ENCODE assay signal across 20 cellular contexts in genomic region chr4:40704073-40704472, GRCh38. TPM values are rescaled to one million over a fixed set of nuclear protein-coding genes. Genes with fewer than 3 reads are reported as not detected.
"Had no signal": no experiment of that assay in that cellular context is flagged by ENCODE, and none has a peak within 500 bp of the region (broad histone marks: within the 10 kb centered on the region; RNA-seq: fewer than 3 reads in every experiment).

No MANE protein-coding gene starts in this region.

- ATAC-seq: activated CD8-positive, alpha-beta memory T cell treated with anti-CD3 and anti-CD28 coated beads, Interleukin-2, amount 10 ng/mL, durations not matched to agents 7 days and 5 days; SK-N-SH treated with all-trans-retinoic acid at 6 μM for 48 hours had no signal

- H3K27ac ChIP-seq: brain microvascular endothelial cell, cardiac muscle cell, SJSA1 had no signal

- H3K4me1 ChIP-seq: SJSA1 had no signal

- H3K4me3 ChIP-seq: cardiac muscle cell, SJSA1 had no signal

- H3K36me3 ChIP-seq: brain microvascular endothelial cell, cardiac muscle cell, SJSA1 had no signal

- H3K27me3 ChIP-seq: brain microvascular endothelial cell, cardiac muscle cell, SJSA1 had no signal

- DNase-seq: activated CD4-positive, alpha-beta T cell treated with anti-CD3 and anti-CD28 coated beads, Interleukin-2, amount 50 U/mL, for 1 hour; activated CD4-positive, CD25-positive, alpha-beta regulatory T cell; activated CD8-positive, alpha-beta memory T cell treated with anti-CD3 and anti-CD28 coated beads, Interleukin-2, amount 10 ng/mL, durations not matched to agents 7 days and 5 days; activated gamma-delta T cell; activated naive CD4-positive, alpha-beta T cell treated with anti-CD3 and anti-CD28 coated beads for 36 hours; activated T-cell treated with anti-CD3 and anti-CD28 coated beads, Interleukin-2, amount 50 U/mL, for 24 hours; brain microvascular endothelial cell; Karpas-422; MM.1S; NCI-H1048; NCI-H1417; NCI-H2029; NCI-H510A treated with DMSO at 0.1 percent for 48 hours; NCI-H69; NK-92 treated with Interleukin-12 subunit alpha and Interleukin-12 subunit beta, amount 100 ng/mL, for 24 hours; SHP77 had no signal

- H3K9me3 ChIP-seq: SJSA1 had no signal

- FAIRE-seq: RCC 7860 had no signal

RNA-seq across cellular contexts. Expression of gene NSUN7, which starts 45.7 kb away (rescaled TPM):
- total RNA-seq: SJSA1 had no signal
